In the genomic region with DNA sequence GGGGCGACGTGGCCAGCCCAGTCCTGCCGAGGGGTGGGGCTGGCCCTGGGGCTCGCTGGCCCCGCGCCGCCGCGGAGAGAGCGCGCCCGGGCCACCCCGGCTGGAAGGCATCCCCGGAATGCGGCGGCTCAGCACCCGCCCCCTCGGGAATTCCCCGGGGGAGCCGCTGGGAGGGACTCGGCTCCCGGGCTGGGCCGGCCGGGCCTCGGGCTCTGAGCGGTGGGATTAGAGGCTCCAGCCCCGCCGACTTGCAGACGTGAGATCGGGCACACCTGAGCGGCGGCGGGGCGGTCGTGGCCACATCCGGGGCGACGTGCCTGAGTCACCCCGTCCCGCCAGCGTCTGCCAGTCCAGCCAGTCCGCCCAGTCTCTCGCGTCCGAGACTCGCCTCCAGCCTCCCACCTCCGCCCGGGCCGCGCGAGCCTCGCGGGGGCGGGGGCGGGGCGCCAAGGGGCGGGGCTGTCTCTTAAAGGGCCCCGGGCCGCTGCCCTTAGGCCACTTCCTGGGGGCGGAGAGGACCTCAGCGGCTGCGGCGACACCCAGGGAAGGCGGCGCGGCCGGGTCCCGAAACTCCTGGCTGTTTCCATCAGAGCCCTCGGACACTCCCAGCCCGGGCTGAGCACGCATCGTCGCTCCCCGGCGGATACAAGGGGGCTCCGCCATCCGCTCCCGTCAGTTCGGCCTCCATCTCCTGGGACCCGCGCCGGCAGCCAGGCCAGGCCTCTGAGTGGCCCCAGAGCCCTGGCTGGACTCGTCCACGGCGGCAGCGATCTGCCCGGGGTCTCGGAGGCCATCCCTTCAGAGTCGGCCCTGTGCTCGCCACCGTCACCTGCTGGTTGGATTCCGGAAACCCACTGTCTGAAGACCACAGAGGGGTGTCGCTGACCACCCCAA, we compare ENCODE assay signal across 1 cellular context.
TF ChIP-seq lines count a peak whose summit lies in the region.

A gene (plus strand): TSS at position 498 of the 894 bp plus-strand sequence.

TF ChIP-seq in HepG2, 621 proteins besides CTCF, POLR2A, EP300 and RAD21 (continued from another document and continues in another):
- TF ChIP-seq, protein P1, sequence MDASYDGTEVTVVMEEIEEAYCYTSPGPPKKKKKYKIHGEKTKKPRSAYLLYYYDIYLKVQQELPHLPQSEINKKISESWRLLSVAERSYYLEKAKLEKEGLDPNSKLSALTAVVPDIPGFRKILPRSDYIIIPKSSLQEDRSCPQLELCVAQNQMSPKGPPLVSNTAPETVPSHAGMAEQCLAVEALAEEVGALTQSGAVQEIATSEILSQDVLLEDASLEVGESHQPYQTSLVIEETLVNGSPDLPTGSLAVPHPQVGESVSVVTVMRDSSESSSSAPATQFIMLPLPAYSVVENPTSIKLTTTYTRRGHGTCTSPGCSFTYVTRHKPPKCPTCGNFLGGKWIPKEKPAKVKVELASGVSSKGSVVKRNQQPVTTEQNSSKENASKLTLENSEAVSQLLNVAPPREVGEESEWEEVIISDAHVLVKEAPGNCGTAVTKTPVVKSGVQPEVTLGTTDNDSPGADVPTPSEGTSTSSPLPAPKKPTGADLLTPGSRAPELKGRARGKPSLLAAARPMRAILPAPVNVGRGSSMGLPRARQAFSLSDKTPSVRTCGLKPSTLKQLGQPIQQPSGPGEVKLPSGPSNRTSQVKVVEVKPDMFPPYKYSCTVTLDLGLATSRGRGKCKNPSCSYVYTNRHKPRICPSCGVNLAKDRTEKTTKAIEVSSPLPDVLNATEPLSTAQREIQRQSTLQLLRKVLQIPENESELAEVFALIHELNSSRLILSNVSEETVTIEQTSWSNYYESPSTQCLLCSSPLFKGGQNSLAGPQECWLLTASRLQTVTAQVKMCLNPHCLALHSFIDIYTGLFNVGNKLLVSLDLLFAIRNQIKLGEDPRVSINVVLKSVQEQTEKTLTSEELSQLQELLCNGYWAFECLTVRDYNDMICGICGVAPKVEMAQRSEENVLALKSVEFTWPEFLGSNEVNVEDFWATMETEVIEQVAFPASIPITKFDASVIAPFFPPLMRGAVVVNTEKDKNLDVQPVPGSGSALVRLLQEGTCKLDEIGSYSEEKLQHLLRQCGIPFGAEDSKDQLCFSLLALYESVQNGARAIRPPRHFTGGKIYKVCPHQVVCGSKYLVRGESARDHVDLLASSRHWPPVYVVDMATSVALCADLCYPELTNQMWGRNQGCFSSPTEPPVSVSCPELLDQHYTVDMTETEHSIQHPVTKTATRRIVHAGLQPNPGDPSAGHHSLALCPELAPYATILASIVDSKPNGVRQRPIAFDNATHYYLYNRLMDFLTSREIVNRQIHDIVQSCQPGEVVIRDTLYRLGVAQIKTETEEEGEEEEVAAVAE (CRISPR knock-in tag; IDR thresholded peaks at IDR 0.05; ENCODE audit: borderline replicate concordance) = no peak
- TF ChIP-seq TOE1 (CRISPR knock-in tag; IDR thresholded peaks at IDR 0.05) (no peak), AHR (CRISPR knock-in tag; IDR thresholded peaks at IDR 0.05) (no peak), POGZ (CRISPR knock-in tag; IDR thresholded peaks at IDR 0.05) (peak; percentile 59), ZNF589 (CRISPR knock-in tag; conservative IDR thresholded peaks at IDR 0.05) (no peak), RFXAP (CRISPR knock-in tag; IDR thresholded peaks at IDR 0.05; ENCODE audit: borderline replicate concordance) (0 out of 2 replicates have a peak, but pooled peaks have one; percentile 32), SRY (CRISPR knock-in tag; IDR thresholded peaks at IDR 0.05) (0 out of 2 replicates have a peak, but pooled peaks have one; percentile 11), RAD51 (IDR thresholded peaks at IDR 0.05; ENCODE audit: borderline replicate concordance) (no peak), RARA (CRISPR knock-in tag; IDR thresholded peaks at IDR 0.05) (peak; percentile 54), TCF7 (IDR thresholded peaks at IDR 0.05; ENCODE audit: low read depth) (peak; percentile 2; the same call in 1 of the 2 replicates), ZNF484 (CRISPR knock-in tag; IDR thresholded peaks at IDR 0.05; ENCODE audit: borderline replicate concordance, low read depth) (no peak), PRPF4 (IDR thresholded peaks at IDR 0.05; ENCODE audit: low read depth, low read length, poor library complexity, severe bottlenecking) (no peak), ZSCAN29 (CRISPR knock-in tag; conservative IDR thresholded peaks at IDR 0.05) (no peak), ZNF605 (CRISPR knock-in tag; IDR thresholded peaks at IDR 0.05) (no peak)
- TF ChIP-seq, protein P2, sequence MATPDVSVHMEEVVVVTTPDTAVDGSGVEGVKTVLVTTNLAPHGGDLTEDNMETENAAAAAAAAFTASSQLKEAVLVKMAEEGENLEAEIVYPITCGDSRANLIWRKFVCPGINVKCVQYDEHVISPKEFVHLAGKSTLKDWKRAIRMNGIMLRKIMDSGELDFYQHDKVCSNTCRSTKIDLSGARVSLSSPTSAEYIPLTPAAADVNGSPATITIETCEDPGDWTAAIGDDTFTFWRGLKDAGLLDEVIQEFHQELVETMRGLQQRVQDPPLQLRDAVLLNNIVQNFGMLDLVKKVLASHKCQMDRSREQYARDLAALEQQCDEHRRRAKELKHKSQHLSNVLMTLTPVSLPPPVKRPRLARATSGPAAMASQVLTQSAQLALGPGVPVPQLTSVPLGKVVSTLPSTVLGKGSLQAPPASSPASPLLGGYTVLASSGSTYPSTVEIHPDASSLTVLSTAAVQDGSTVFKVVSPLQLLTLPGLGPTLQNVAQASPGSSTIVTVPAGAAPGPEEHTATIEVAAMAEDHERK (CRISPR knock-in tag; IDR thresholded peaks at IDR 0.05; ENCODE audit: low read depth) = no peak
- TF ChIP-seq, protein P3, sequence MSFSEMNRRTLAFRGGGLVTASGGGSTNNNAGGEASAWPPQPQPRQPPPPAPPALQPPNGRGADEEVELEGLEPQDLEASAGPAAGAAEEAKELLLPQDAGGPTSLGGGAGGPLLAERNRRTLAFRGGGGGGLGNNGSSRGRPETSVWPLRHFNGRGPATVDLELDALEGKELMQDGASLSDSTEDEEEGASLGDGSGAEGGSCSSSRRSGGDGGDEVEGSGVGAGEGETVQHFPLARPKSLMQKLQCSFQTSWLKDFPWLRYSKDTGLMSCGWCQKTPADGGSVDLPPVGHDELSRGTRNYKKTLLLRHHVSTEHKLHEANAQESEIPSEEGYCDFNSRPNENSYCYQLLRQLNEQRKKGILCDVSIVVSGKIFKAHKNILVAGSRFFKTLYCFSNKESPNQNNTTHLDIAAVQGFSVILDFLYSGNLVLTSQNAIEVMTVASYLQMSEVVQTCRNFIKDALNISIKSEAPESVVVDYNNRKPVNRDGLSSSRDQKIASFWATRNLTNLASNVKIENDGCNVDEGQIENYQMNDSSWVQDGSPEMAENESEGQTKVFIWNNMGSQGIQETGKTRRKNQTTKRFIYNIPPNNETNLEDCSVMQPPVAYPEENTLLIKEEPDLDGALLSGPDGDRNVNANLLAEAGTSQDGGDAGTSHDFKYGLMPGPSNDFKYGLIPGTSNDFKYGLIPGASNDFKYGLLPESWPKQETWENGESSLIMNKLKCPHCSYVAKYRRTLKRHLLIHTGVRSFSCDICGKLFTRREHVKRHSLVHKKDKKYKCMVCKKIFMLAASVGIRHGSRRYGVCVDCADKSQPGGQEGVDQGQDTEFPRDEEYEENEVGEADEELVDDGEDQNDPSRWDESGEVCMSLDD (CRISPR knock-in tag; IDR thresholded peaks at IDR 0.05; ENCODE audit: borderline replicate concordance) = peak; percentile 66; the same call in 1 of the 2 replicates
- TF ChIP-seq, protein P4, sequence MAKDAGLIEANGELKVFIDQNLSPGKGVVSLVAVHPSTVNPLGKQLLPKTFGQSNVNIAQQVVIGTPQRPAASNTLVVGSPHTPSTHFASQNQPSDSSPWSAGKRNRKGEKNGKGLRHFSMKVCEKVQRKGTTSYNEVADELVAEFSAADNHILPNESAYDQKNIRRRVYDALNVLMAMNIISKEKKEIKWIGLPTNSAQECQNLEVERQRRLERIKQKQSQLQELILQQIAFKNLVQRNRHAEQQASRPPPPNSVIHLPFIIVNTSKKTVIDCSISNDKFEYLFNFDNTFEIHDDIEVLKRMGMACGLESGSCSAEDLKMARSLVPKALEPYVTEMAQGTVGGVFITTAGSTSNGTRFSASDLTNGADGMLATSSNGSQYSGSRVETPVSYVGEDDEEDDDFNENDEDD (CRISPR knock-in tag; IDR thresholded peaks at IDR 0.05; ENCODE audit: borderline replicate concordance) = peak; percentile 45
- TF ChIP-seq, protein P5, sequence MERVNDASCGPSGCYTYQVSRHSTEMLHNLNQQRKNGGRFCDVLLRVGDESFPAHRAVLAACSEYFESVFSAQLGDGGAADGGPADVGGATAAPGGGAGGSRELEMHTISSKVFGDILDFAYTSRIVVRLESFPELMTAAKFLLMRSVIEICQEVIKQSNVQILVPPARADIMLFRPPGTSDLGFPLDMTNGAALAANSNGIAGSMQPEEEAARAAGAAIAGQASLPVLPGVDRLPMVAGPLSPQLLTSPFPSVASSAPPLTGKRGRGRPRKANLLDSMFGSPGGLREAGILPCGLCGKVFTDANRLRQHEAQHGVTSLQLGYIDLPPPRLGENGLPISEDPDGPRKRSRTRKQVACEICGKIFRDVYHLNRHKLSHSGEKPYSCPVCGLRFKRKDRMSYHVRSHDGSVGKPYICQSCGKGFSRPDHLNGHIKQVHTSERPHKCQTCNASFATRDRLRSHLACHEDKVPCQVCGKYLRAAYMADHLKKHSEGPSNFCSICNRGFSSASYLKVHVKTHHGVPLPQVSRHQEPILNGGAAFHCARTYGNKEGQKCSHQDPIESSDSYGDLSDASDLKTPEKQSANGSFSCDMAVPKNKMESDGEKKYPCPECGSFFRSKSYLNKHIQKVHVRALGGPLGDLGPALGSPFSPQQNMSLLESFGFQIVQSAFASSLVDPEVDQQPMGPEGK (CRISPR knock-in tag; IDR thresholded peaks at IDR 0.05) = peak; percentile 80
- TF ChIP-seq, protein P6, sequence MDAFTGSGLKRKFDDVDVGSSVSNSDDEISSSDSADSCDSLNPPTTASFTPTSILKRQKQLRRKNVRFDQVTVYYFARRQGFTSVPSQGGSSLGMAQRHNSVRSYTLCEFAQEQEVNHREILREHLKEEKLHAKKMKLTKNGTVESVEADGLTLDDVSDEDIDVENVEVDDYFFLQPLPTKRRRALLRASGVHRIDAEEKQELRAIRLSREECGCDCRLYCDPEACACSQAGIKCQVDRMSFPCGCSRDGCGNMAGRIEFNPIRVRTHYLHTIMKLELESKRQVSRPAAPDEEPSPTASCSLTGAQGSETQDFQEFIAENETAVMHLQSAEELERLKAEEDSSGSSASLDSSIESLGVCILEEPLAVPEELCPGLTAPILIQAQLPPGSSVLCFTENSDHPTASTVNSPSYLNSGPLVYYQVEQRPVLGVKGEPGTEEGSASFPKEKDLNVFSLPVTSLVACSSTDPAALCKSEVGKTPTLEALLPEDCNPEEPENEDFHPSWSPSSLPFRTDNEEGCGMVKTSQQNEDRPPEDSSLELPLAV (CRISPR knock-in tag; conservative IDR thresholded peaks at IDR 0.05; ENCODE audit: low read depth) = no peak
- TF ChIP-seq, protein P7, sequence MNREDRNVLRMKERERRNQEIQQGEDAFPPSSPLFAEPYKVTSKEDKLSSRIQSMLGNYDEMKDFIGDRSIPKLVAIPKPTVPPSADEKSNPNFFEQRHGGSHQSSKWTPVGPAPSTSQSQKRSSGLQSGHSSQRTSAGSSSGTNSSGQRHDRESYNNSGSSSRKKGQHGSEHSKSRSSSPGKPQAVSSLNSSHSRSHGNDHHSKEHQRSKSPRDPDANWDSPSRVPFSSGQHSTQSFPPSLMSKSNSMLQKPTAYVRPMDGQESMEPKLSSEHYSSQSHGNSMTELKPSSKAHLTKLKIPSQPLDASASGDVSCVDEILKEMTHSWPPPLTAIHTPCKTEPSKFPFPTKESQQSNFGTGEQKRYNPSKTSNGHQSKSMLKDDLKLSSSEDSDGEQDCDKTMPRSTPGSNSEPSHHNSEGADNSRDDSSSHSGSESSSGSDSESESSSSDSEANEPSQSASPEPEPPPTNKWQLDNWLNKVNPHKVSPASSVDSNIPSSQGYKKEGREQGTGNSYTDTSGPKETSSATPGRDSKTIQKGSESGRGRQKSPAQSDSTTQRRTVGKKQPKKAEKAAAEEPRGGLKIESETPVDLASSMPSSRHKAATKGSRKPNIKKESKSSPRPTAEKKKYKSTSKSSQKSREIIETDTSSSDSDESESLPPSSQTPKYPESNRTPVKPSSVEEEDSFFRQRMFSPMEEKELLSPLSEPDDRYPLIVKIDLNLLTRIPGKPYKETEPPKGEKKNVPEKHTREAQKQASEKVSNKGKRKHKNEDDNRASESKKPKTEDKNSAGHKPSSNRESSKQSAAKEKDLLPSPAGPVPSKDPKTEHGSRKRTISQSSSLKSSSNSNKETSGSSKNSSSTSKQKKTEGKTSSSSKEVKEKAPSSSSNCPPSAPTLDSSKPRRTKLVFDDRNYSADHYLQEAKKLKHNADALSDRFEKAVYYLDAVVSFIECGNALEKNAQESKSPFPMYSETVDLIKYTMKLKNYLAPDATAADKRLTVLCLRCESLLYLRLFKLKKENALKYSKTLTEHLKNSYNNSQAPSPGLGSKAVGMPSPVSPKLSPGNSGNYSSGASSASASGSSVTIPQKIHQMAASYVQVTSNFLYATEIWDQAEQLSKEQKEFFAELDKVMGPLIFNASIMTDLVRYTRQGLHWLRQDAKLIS (CRISPR knock-in tag; IDR thresholded peaks at IDR 0.05) = no peak
- TF ChIP-seq, protein P8, sequence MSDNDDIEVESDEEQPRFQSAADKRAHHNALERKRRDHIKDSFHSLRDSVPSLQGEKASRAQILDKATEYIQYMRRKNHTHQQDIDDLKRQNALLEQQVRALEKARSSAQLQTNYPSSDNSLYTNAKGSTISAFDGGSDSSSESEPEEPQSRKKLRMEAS (IDR thresholded peaks at IDR 0.05) = peak; percentile 58
- TF ChIP-seq, protein P9, sequence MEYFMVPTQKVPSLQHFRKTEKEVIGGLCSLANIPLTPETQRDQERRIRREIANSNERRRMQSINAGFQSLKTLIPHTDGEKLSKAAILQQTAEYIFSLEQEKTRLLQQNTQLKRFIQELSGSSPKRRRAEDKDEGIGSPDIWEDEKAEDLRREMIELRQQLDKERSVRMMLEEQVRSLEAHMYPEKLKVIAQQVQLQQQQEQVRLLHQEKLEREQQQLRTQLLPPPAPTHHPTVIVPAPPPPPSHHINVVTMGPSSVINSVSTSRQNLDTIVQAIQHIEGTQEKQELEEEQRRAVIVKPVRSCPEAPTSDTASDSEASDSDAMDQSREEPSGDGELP (IDR thresholded peaks at IDR 0.05; ENCODE audit: borderline replicate concordance, low read depth) = no peak; the same call in 1 of the 2 replicates
